26 cellular contexts compared by ENCODE assay signal in the genomic region with DNA sequence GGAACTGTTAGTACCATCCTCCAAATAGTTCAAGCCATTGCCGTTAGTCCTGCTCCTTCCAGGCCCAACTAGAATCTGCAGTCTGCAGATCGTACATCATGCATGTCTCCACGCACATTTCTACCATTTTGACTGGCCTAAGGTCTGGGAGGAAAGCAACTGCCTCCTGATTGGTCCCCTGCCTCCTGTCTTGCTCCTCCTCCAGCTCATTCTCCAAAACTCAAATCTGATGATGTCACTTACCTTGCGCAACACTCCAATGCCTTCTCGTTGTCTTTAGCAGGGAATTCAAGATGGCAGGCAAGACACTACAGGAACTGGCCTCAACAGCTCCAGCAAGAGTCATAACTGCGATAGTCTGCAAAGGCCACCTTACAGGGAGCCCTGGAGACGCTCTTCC. TPM values are rescaled to one million over a fixed set of nuclear protein-coding genes. Genes with fewer than 3 reads are reported as not detected.
DNase-seq lines count a peak whose midpoint lies in the region; ATAC-seq and TF ChIP-seq lines count a peak whose summit lies in the region.
"Had no signal": no experiment of that assay in that cellular context is flagged by ENCODE, and none has a peak within 500 bp of the region (broad histone marks: within the 10 kb centered on the region; RNA-seq: fewer than 3 reads in every experiment).

No MANE protein-coding gene starts in this region.

- no peak for ATAC-seq in memory B cell (ENCODE audit: low read depth)
- ATAC-seq in heart right ventricle, result no peak
- no peak for ATAC-seq in HG03039 (IDR thresholded peaks at IDR 0.05; ENCODE audit: unreplicated experiment)
- ATAC-seq: body of pancreas, psoas muscle had no signal

- H3K27me3 Mint-ChIP-seq in memory B cell (peaks cover 1% of the 10 kb centered on the region), osteocyte (ENCODE audit: unreplicated experiment) (no peaks in the 10 kb centered on the region)
- H3K27me3 Mint-ChIP-seq: activated CD4-positive, alpha-beta T cell treated with anti-CD3 and anti-CD28 coated beads, Interleukin-2, amount 10 ng/mL, durations not matched to agents 7 days and 5 days; activated naive CD8-positive, alpha-beta T cell; CD4-positive, alpha-beta memory T cell had no signal

- intact Hi-C loops in heart right ventricle (cut with DNase I), result no loop called here

- H3K27ac Mint-ChIP-seq in memory B cell, result peak overlapping the region; percentile 75
- no peak overlapping the region for H3K27ac Mint-ChIP-seq in osteocyte (ENCODE audit: unreplicated experiment)
- H3K27ac Mint-ChIP-seq: activated CD4-positive, alpha-beta T cell treated with anti-CD3 and anti-CD28 coated beads, Interleukin-2, amount 10 ng/mL, durations not matched to agents 7 days and 5 days; activated naive CD8-positive, alpha-beta T cell; CD4-positive, alpha-beta memory T cell; nephron had no signal

- H3K27ac ChIP-seq in heart right ventricle, result no peak overlapping the region
- H3K27ac ChIP-seq: body of pancreas, colonic mucosa, psoas muscle, skin epidermis had no signal

- H3K9me3 Mint-ChIP-seq in memory B cell (peaks cover 1% of the 10 kb centered on the region), osteocyte (ENCODE audit: unreplicated experiment) (no peaks in the 10 kb centered on the region)
- H3K9me3 Mint-ChIP-seq: CD4-positive, alpha-beta memory T cell; nephron had no signal

- DNase-seq in ELF-1 (ENCODE audit: low read depth, low spot score), result peak; percentile 17
- DNase-seq in RPMI7951 (ENCODE audit: low read depth), result peak; percentile 7
- DNase-seq in memory B cell (ENCODE audit: low spot score in 2 of 2), result no peak
- DNase-seq in osteocyte (ENCODE audit: extremely low spot score, unreplicated experiment), result no peak
- DNase-seq in heart right ventricle, result no peak
- DNase-seq: activated CD4-positive, alpha-beta T cell treated with anti-CD3 and anti-CD28 coated beads, Interleukin-2, amount 10 ng/mL, durations not matched to agents 7 days and 5 days; activated T-cell treated with anti-CD3 and anti-CD28 coated beads for 4 hours; body of pancreas; CD4-positive, alpha-beta memory T cell; colonic mucosa; DMS79; H7; hippocampal formation; NCI-H1092; NCI-H2107; NCI-H524 treated with DMSO at 0.1 percent for 48 hours; psoas muscle; Right ventricle myocardium superior; stimulated activated CD4-positive, alpha-beta T cell treated with anti-CD3 and anti-CD28 coated beads, Interleukin-2, amount 100 ng/mL, for 48 hours; T-helper 1 cell had no signal

- H3K4me1 ChIP-seq in heart right ventricle, result peaks cover 0 to 15% (median 0%) of the 10 kb centered on the region in 9 donors
- H3K4me1 ChIP-seq: body of pancreas, colonic mucosa, psoas muscle had no signal

- WGBS in heart right ventricle, 2 donors, result 91 to 94% methylated on average over 7 of the region's 7 CpGs

- H3K4me3 Mint-ChIP-seq in memory B cell, result no peak overlapping the region
- no peak overlapping the region for H3K4me3 Mint-ChIP-seq in osteocyte (ENCODE audit: unreplicated experiment)
- H3K4me3 Mint-ChIP-seq: activated CD4-positive, alpha-beta T cell treated with anti-CD3 and anti-CD28 coated beads, Interleukin-2, amount 10 ng/mL, durations not matched to agents 7 days and 5 days; activated naive CD8-positive, alpha-beta T cell; CD4-positive, alpha-beta memory T cell; nephron had no signal

- H3K36me3 ChIP-seq in heart right ventricle, result no peaks in the 10 kb centered on the region
- H3K36me3 ChIP-seq: colonic mucosa had no signal

- H3K27me3 ChIP-seq in heart right ventricle, result no peaks in the 10 kb centered on the region
- H3K27me3 ChIP-seq: body of pancreas, colonic mucosa had no signal

- TF ChIP-seq CTCF in osteocyte (IDR thresholded peaks at IDR 0.05) (no peak), heart right ventricle (IDR thresholded peaks at IDR 0.05) (no peak)

- H3K36me3 Mint-ChIP-seq in memory B cell (no peaks in the 10 kb centered on the region), osteocyte (ENCODE audit: unreplicated experiment) (no peaks in the 10 kb centered on the region)
- H3K36me3 Mint-ChIP-seq: activated naive CD8-positive, alpha-beta T cell; CD4-positive, alpha-beta memory T cell had no signal

- no peak overlapping the region for H3K4me3 ChIP-seq in heart right ventricle
- H3K4me3 ChIP-seq: body of pancreas, colonic mucosa, psoas muscle, skin epidermis had no signal

- no peaks in the 10 kb centered on the region for H3K9me3 ChIP-seq in heart right ventricle
- H3K9me3 ChIP-seq: body of pancreas, colonic mucosa, psoas muscle had no signal

- no peaks in the 10 kb centered on the region for H3K4me1 Mint-ChIP-seq in memory B cell
- no peaks in the 10 kb centered on the region for H3K4me1 Mint-ChIP-seq in osteocyte (ENCODE audit: unreplicated experiment)
- H3K4me1 Mint-ChIP-seq: nephron had no signal

RNA-seq across cellular contexts. Expression of gene HCAR1, which starts 9.7 kb away (rescaled TPM):
- 1.2 and 1.3 TPM in 2 replicates for total RNA-seq in RPMI7951 (2014; rRNA removed; shearing (Covaris generic))
- 0.21 and 0.37 TPM in 2 replicates for total RNA-seq in osteocyte
- under 1 TPM in 7 of 10 donors, not detected in 3; 0.05 to 0.28 (median 0.09) TPM for total RNA-seq in heart right ventricle
- under 1 TPM; 0.04 to 0.07 TPM for polyA plus RNA-seq in heart right ventricle
- total RNA-seq: H7 had no signal
- polyA plus RNA-seq: CD4-positive, alpha-beta memory T cell had no signal

RNA-seq across cellular contexts. Expression of gene DENR, which starts 12.3 kb away (rescaled TPM):
- total RNA-seq in RPMI7951 (2014; rRNA removed; shearing (Covaris generic)), result 36.0 and 41.9 TPM in 2 replicates
- total RNA-seq in osteocyte (50.2 and 51.9 TPM in 2 replicates), heart right ventricle (10 to 100 TPM; 23.1 to 31.0 (median 25.9) TPM)
- polyA plus RNA-seq in heart right ventricle, result 10 to 100 TPM; 16.5 to 19.2 TPM

RNA-seq across cellular contexts. Expression of gene HCAR3, which starts 23.7 kb away (rescaled TPM):
- not detected in 2 replicates for total RNA-seq in RPMI7951 (2014; rRNA removed; shearing (Covaris generic))
- total RNA-seq in osteocyte (not detected in 2 replicates), heart right ventricle (1 to 10 TPM in 1 of 10 donors, under 1 TPM in 3, not detected in 6; 0.17 to 1.3 (median 0.53) TPM)
- under 1 TPM in 1 of 2 donors, not detected in 1; 0.19 TPM for polyA plus RNA-seq in heart right ventricle
- total RNA-seq: activated CD4-positive, alpha-beta T cell treated with anti-CD3 and anti-CD28 coated beads, Interleukin-2, amount 10 ng/mL, durations not matched to agents 7 days and 5 days; CD4-positive, alpha-beta memory T cell; fibroblast of villous mesenchyme; H7; kidney epithelial cell; Right ventricle myocardium superior had no signal
- polyA plus RNA-seq: CD4-positive, alpha-beta memory T cell had no signal

RNA-seq across cellular contexts. Expression of gene CCDC62, which starts 34.0 kb away (rescaled TPM):
- 0.10 and 0.12 TPM in 2 replicates for total RNA-seq in RPMI7951 (2014; rRNA removed; shearing (Covaris generic))
- total RNA-seq in osteocyte (0.27 and 0.34 TPM in 2 replicates), heart right ventricle (1 to 10 TPM in 5 of 10 donors, under 1 TPM in 5; 0.47 to 2.2 (median 0.90) TPM)
- polyA plus RNA-seq in heart right ventricle, result under 1 TPM; 0.12 to 0.37 TPM
- total RNA-seq: body of pancreas had no signal

RNA-seq across cellular contexts. Expression of gene HCAR2, which starts 37.2 kb away (rescaled TPM):
- total RNA-seq in RPMI7951 (2014; rRNA removed; shearing (Covaris generic)), result not detected in 2 replicates
- total RNA-seq in osteocyte (not detected in 2 replicates), heart right ventricle (1 to 10 TPM in 1 of 10 donors, under 1 TPM in 5, not detected in 4; 0.13 to 1.5 (median 0.61) TPM)
- under 1 TPM; 0.22 to 0.45 TPM for polyA plus RNA-seq in heart right ventricle
- total RNA-seq: activated CD4-positive, alpha-beta T cell treated with anti-CD3 and anti-CD28 coated beads, Interleukin-2, amount 10 ng/mL, durations not matched to agents 7 days and 5 days; body of pancreas; CD4-positive, alpha-beta memory T cell; H7; kidney epithelial cell had no signal
- polyA plus RNA-seq: CD4-positive, alpha-beta memory T cell had no signal

Comparison
In these comparisons a context has a peak if more than half of its experiments do, and no peak if none do; other contexts are left out.
1. DNase-seq: peak in ELF-1 (single experiment) and RPMI7951 (single experiment); none in memory B cell (0 of 2), osteocyte (single experiment) and heart right ventricle (0 of 2).